Comparison of ENCODE assay signal across 13 cellular contexts in genomic region chr22:44586337-44586990, GRCh38.
DNase-seq lines count a peak whose midpoint lies in the region; ATAC-seq and TF ChIP-seq lines count a peak whose summit lies in the region.
"Had no signal": no experiment of that assay in that cellular context is flagged by ENCODE, and none has a peak within 500 bp of the region (broad histone marks: within the 10 kb centered on the region; RNA-seq: fewer than 3 reads in every experiment).

No MANE protein-coding gene starts in this region.

- WGBS in IMR-90 (ENCODE audit: extremely low coverage in 2 of 2, insufficient read length in 1 of 2), 2 experiments: 28% methylated on average over 3 of the region's 18 CpGs; no CpG with 5 or more reads in 1 of the 2 experiments
- WGBS in mesendoderm (ENCODE audit: extremely low coverage, insufficient coverage, low lambda C conversion rate): no CpG with 5 or more reads among the region's 18 CpGs

- TF ChIP-seq CTCF in CD14-positive monocyte (IDR thresholded peaks at IDR 0.05) (no peak), IMR-90 (conservative IDR thresholded peaks at IDR 0.05; ENCODE audit: low read depth, low read length) (no peak)

- H4K91ac ChIP-seq in IMR-90 (ENCODE audit: insufficient read depth, low read depth, low read length): no peak overlapping the region

- no peaks in the 10 kb centered on the region for H4K20me1 ChIP-seq in IMR-90 (ENCODE audit: insufficient read depth, low read length)

- no peak overlapping the region for H3K9ac ChIP-seq in IMR-90 (ENCODE audit: low read depth, low read length)
- no peak overlapping the region for H3K9ac ChIP-seq in mesendoderm (ENCODE audit: low read length)

- H3K4me3 ChIP-seq in IMR-90 (ENCODE audit: insufficient read depth, low read depth, low read length) (no peak overlapping the region; the same call in 1 of the 2 replicates), mesendoderm (ENCODE audit: low read length) (no peak overlapping the region)
- H3K4me3 ChIP-seq: adrenal gland, Peyer's patch, psoas muscle had no signal

- H3K79me2 ChIP-seq in mesendoderm (ENCODE audit: control insufficient read depth, insufficient read depth, low read length): no peaks in the 10 kb centered on the region

- peaks cover 19 to 37% (median 28%) of the 10 kb centered on the region in 3 donors for H3K27me3 Mint-ChIP-seq in CD14-positive monocyte (ENCODE audit: low read depth in 3 of 3)

- no peak overlapping the region for H2BK20ac ChIP-seq in IMR-90 (ENCODE audit: low read depth, low read length)

- no TSS peak for BruUV-seq in IMR-90 (replicated peaks; lab: Mats Ljungman, UMichigan)

- H3K23ac ChIP-seq in IMR-90 (ENCODE audit: low read depth, low read length): no peak overlapping the region
- H3K23ac ChIP-seq in mesendoderm (ENCODE audit: low read length): no peak overlapping the region

- H4K5ac ChIP-seq in IMR-90 (ENCODE audit: low read depth, low read length) (no peak overlapping the region), mesendoderm (ENCODE audit: low read length) (no peak overlapping the region)

- peaks cover 3% of the 10 kb centered on the region for H3K4me1 ChIP-seq in IMR-90 (ENCODE audit: control insufficient read depth, insufficient read depth, low read length)
- no peaks in the 10 kb centered on the region for H3K4me1 ChIP-seq in mesendoderm (ENCODE audit: control insufficient read depth, low read depth, low read length)
- H3K4me1 ChIP-seq: adrenal gland, Peyer's patch, psoas muscle had no signal

- TF ChIP-seq POLR2A in IMR-90 (IDR thresholded peaks at IDR 0.05; ENCODE audit: low read depth, low read length): no peak

- H4K8ac ChIP-seq in IMR-90 (ENCODE audit: low read depth in 2 of 2, low read length in 2 of 2) (no peak overlapping the region), mesendoderm (ENCODE audit: low read depth, low read length) (no peak overlapping the region)

- dilution Hi-C loops in IMR-90 (cut with HindIII; ENCODE audit: low sequenced_read_pairs, unreplicated experiment): no loop called here

- H3K14ac ChIP-seq in IMR-90 (replicated peaks; ENCODE audit: low read depth, low read length): no peak overlapping the region

- no peak overlapping the region for H3K4ac ChIP-seq in IMR-90 (ENCODE audit: low read depth, low read length)
- no peak overlapping the region for H3K4ac ChIP-seq in mesendoderm (ENCODE audit: low read depth, low read length)

- H2AK9ac ChIP-seq in IMR-90 (replicated peaks; ENCODE audit: low read depth, low read length, poor library complexity): no peak overlapping the region

- H3K27me3 ChIP-seq in IMR-90 (ENCODE audit: control insufficient read depth, insufficient read depth, low read length) (peaks cover 14% of the 10 kb centered on the region), mesendoderm (ENCODE audit: insufficient read depth, low read length, poor library complexity) (no peaks in the 10 kb centered on the region)
- H3K27me3 ChIP-seq: Peyer's patch had no signal

- no peaks in the 10 kb centered on the region for H3K36me3 Mint-ChIP-seq in CD14-positive monocyte

- peak; percentile 35 for DNase-seq in CD14-positive monocyte (ENCODE audit: low spot score)
- DNase-seq in IMR-90: no peak
- peak; percentile 64 for DNase-seq in SW480 (ENCODE audit: low spot score)
- DNase-seq in mesendoderm: peak; percentile 14
- DNase-seq in activated CD4-positive, alpha-beta T cell treated with anti-CD3 and anti-CD28 coated beads for 1 hour: no peak
- no peak for DNase-seq in amniotic stem cell (lab: John Stamatoyannopoulos, UW)
- DNase-seq: CD4-positive, alpha-beta T cell; stimulated activated CD4-positive, alpha-beta T cell treated with anti-CD3 and anti-CD28 coated beads, Interleukin-4, amount 100 ng/mL, for 4 hours had no signal

- H3K4me2 ChIP-seq in IMR-90 (ENCODE audit: low read depth, low read length) (no peak overlapping the region; the same call in 1 of the 2 replicates), mesendoderm (ENCODE audit: low read length) (no peak overlapping the region)

- in situ Hi-C loops in IMR-90 (cut with MboI; ENCODE audit: low sequenced_read_pairs): no loop called here

- H3K27ac ChIP-seq in IMR-90 (ENCODE audit: insufficient read depth, low read length) (no peak overlapping the region), mesendoderm (ENCODE audit: low read depth, low read length) (no peak overlapping the region)
- H3K27ac ChIP-seq: adrenal gland, Peyer's patch, psoas muscle had no signal

- intact Hi-C loops in CD14-positive monocyte (cut with micrococcal nuclease) (no loop called here), IMR-90 (cut with micrococcal nuclease) (no loop called here)

- peaks cover 2 to 8% (median 3%) of the 10 kb centered on the region in 7 donors for H3K9me3 Mint-ChIP-seq in CD14-positive monocyte
- H3K9me3 Mint-ChIP-seq: CD4-positive, alpha-beta T cell had no signal

- H2BK5ac ChIP-seq in IMR-90 (ENCODE audit: low read depth, low read length, poor library complexity, severe bottlenecking) (no peak overlapping the region), mesendoderm (ENCODE audit: low read length) (no peak overlapping the region)

- peak overlapping the region in 2 of 7 donors; percentile 9 to 11 for H3K27ac Mint-ChIP-seq in CD14-positive monocyte
- H3K27ac Mint-ChIP-seq: CD4-positive, alpha-beta T cell had no signal

- CTCF ChIA-PET in IMR-90 (lab: Yijun Ruan, JAX): no interaction called here

- H2BK15ac ChIP-seq in IMR-90 (ENCODE audit: low read depth, low read length) (no peak overlapping the region), mesendoderm (replicated peaks; ENCODE audit: low read depth) (no peak overlapping the region)

- peak overlapping the region; percentile 18 for H2AFZ ChIP-seq in IMR-90 (replicated peaks; ENCODE audit: low read length, poor library complexity)

- no peak for TF ChIP-seq RAD21 in IMR-90 (IDR thresholded peaks at IDR 0.05; ENCODE audit: low read length)

- ATAC-seq in IMR-90 (ENCODE audit: low read depth) (no peak), GM21528 (IDR thresholded peaks at IDR 0.05; ENCODE audit: low FRiP score, unreplicated experiment) (no peak), GM19324 (IDR thresholded peaks at IDR 0.05; ENCODE audit: low FRiP score, unreplicated experiment) (no peak)
- ATAC-seq: psoas muscle had no signal

- H3K36me3 ChIP-seq in IMR-90 (ENCODE audit: control insufficient read depth, insufficient read depth, low read length): no peaks in the 10 kb centered on the region
- no peaks in the 10 kb centered on the region for H3K36me3 ChIP-seq in mesendoderm (ENCODE audit: control insufficient read depth, insufficient read depth, low read length)
- H3K36me3 ChIP-seq: adrenal gland, Peyer's patch had no signal

- POLR2A ChIA-PET in IMR-90 (lab: Charles Lee; ENCODE audit: unreplicated experiment): no interaction called here

- H3K9me1 ChIP-seq in IMR-90 (ENCODE audit: insufficient read depth, low read length): no peaks in the 10 kb centered on the region

- no peak overlapping the region for H3K56ac ChIP-seq in IMR-90 (ENCODE audit: extremely low read depth, insufficient read depth, low read length)
- H3K56ac ChIP-seq in mesendoderm (ENCODE audit: low read length): no peak overlapping the region

- no peak overlapping the region for H2BK120ac ChIP-seq in IMR-90 (ENCODE audit: low read depth, low read length)
- H2BK120ac ChIP-seq in mesendoderm (ENCODE audit: low read depth, low read length): no peak overlapping the region

- H3K4me1 Mint-ChIP-seq in CD14-positive monocyte: peaks cover 16% of the 10 kb centered on the region

- no peaks in the 10 kb centered on the region for H3K79me1 ChIP-seq in IMR-90 (ENCODE audit: low read depth in 1 of 2, low read length in 2 of 2)
- H3K79me1 ChIP-seq in mesendoderm (ENCODE audit: low read length): no peaks in the 10 kb centered on the region

- no peak overlapping the region for H3K18ac ChIP-seq in IMR-90 (ENCODE audit: low read depth, low read length)
- H3K18ac ChIP-seq in mesendoderm (ENCODE audit: low read length): no peak overlapping the region

- H3K4me3 Mint-ChIP-seq in CD14-positive monocyte: peak overlapping the region in 1 of 2 donors; percentile 73
- H3K4me3 Mint-ChIP-seq: CD4-positive, alpha-beta T cell had no signal

- no peak overlapping the region for H2AK5ac ChIP-seq in IMR-90 (ENCODE audit: low read depth, low read length)
- no peak overlapping the region for H2AK5ac ChIP-seq in mesendoderm (ENCODE audit: low read length)

- peaks cover 6% of the 10 kb centered on the region; the same call in 1 of the 2 replicates for H3K9me3 ChIP-seq in IMR-90 (ENCODE audit: control insufficient read depth, insufficient read depth, low read length)
- H3K9me3 ChIP-seq: adrenal gland, Peyer's patch, psoas muscle had no signal

TF ChIP-seq in IMR-90, 13 proteins besides CTCF, POLR2A, EP300 and RAD21:
- TF ChIP-seq USF2 (IDR thresholded peaks at IDR 0.05; ENCODE audit: low read depth, low read length): no peak
- no peak for TF ChIP-seq MAZ (IDR thresholded peaks at IDR 0.05; ENCODE audit: borderline replicate concordance, low read depth, low read length)
- no peak for TF ChIP-seq MXI1 (IDR thresholded peaks at IDR 0.05; ENCODE audit: borderline replicate concordance, low read depth, low read length)
- TF ChIP-seq CEBPB (IDR thresholded peaks at IDR 0.05; ENCODE audit: low read depth, low read length): no peak
- no peak for TF ChIP-seq RFX5 (IDR thresholded peaks at IDR 0.05; ENCODE audit: low read depth, low read length)
- no peak for TF ChIP-seq SMC3 (IDR thresholded peaks at IDR 0.05; ENCODE audit: low read depth, low read length)
- no peak for TF ChIP-seq NFE2L2 (IDR thresholded peaks at IDR 0.05; ENCODE audit: low read depth, low read length)
- no peak for TF ChIP-seq BHLHE40 (IDR thresholded peaks at IDR 0.05; ENCODE audit: low read depth, low read length)
- no peak for TF ChIP-seq RCOR1 (IDR thresholded peaks at IDR 0.05; ENCODE audit: insufficient replicate concordance, low read length)

Comparison
In these comparisons a context has a peak if more than half of its experiments do, and no peak if none do; other contexts are left out.
1. DNase-seq: peak in CD14-positive monocyte (single experiment), SW480 (single experiment) and mesendoderm (single experiment); none in IMR-90 (single experiment), activated CD4-positive, alpha-beta T cell treated with anti-CD3 and anti-CD28 coated beads for 1 hour (single experiment) and amniotic stem cell (single experiment).